27 cellular contexts compared by ENCODE assay signal in genomic region chr1:172425339-172425738, GRCh38. TPM values are rescaled to one million over a fixed set of nuclear protein-coding genes. Genes with fewer than 3 reads are reported as not detected.
A peak's percentile ranks its signal among the peaks of the same experiment; 100 is the strongest.
DNase-seq lines count a peak whose midpoint lies in the region; ATAC-seq, FAIRE-seq and TF ChIP-seq lines count a peak whose summit lies in the region.
"Had no signal": no experiment of that assay in that cellular context is flagged by ENCODE, and none has a peak within 500 bp of the region (broad histone marks: within the 10 kb centered on the region; RNA-seq: fewer than 3 reads in every experiment).

No MANE protein-coding gene starts in this region.

- H3K36me3 ChIP-seq in Panc1 (ENCODE audit: control insufficient read depth, insufficient read depth, low read length) (no peaks in the 10 kb centered on the region), K562 (ENCODE audit: control insufficient read depth, insufficient read depth, low read length) (no peaks in the 10 kb centered on the region)
- H3K36me3 ChIP-seq: BE2C had no signal

- peak; percentile 67 for FAIRE-seq in K562 (lab: Jason Lieb, UNC)
- FAIRE-seq: A549, D721Med, GM12878, GM19239 had no signal

- ATAC-seq in Panc1 (no peak), K562 (peak; percentile 86), HG03280 (IDR thresholded peaks at IDR 0.05; ENCODE audit: unreplicated experiment) (no peak)
- ATAC-seq: A549, GM12878, HCT116 had no signal

- TF ChIP-seq POLR2A in K562 (conservative IDR thresholded peaks at IDR 0.05), result no peak

- no peaks in the 10 kb centered on the region for H3K79me2 ChIP-seq in K562 (ENCODE audit: control insufficient read depth, insufficient read depth, low read length)

- TF ChIP-seq RAD21 in K562 (CRISPR knock-in tag; conservative IDR thresholded peaks at IDR 0.05 in 1 of 2, IDR thresholded peaks at IDR 0.05 in 1 of 2), result no peak

- CTCF ChIA-PET in Panc1 (lab: Charles Lee) (no interaction called here), K562 (lab: Yijun Ruan, JAX; ENCODE audit: low intra/inter-chr PET ratio) (no interaction called here)

- H3K9ac ChIP-seq in K562 (ENCODE audit: insufficient read depth in 1 of 2, low read depth in 2 of 2, low read length in 2 of 2), result no peak overlapping the region
- H3K9ac ChIP-seq: BLaER1 treated with 17β-estradiol and CSF1 and Interleukin-3, amounts not matched to agents 10 nM and 100 nM; GM23248 had no signal

- POLR2A ChIA-PET in Panc1 (lab: Charles Lee), result no interaction called here
- POLR2A ChIA-PET in K562 (lab: Yijun Ruan, JAX), result interaction anchor here (0.5 to 2.1 kb wide), 4 partner anchors 8 to 215 kb away, joined by 3 to 6 read pairs (median 4); partner anchors contain the start of gene SUCO

- H3K4me1 ChIP-seq in Panc1 (ENCODE audit: control insufficient read depth, insufficient read depth, low read length), result peaks cover 4% of the 10 kb centered on the region; the same call in 1 of the 2 replicates
- peaks cover 0 to 19% of the 10 kb centered on the region in 2 experiments; a peak in 2 of 5 replicates for H3K4me1 ChIP-seq in K562 (replicated peaks in 1 of 2; ENCODE audit: control insufficient read depth in 2 of 2, insufficient read depth in 2 of 2, low read length in 2 of 2)
- H3K4me1 ChIP-seq: A549, BE2C had no signal

- H2AFZ ChIP-seq in K562 (ENCODE audit: low read depth, low read length), result no peak overlapping the region
- H2AFZ ChIP-seq: GM23248 had no signal

- TF ChIP-seq EP300 in K562 (IDR thresholded peaks at IDR 0.05; ENCODE audit: low read length), result peak; percentile 44; the same call in 1 of the 2 replicates

- TF ChIP-seq CTCF in Panc1 (IDR thresholded peaks at IDR 0.05) (no peak), K562 (IDR thresholded peaks at IDR 0.05 in 2 of 3, conservative IDR thresholded peaks at IDR 0.05 in 1 of 3; ENCODE audit: insufficient read depth in 2 of 3, low read depth in 1 of 3, low read length in 3 of 3) (no peak; a peak in 1 of 6 replicates)

- no peaks in the 10 kb centered on the region for H3K9me1 ChIP-seq in K562 (ENCODE audit: control insufficient read depth, insufficient read depth, low read length)

- in situ Hi-C loops in Panc1 (cut with HindIII; ENCODE audit: low pct_unique_long_range_greater_than_20kb, low sequenced_read_pairs), result no loop called here
- in situ Hi-C loops in K562 (cut with MboI), result no loop called here

- H4K20me1 ChIP-seq in K562 (replicated peaks; ENCODE audit: control insufficient read depth, insufficient read depth, low read length), result no peaks in the 10 kb centered on the region

- H3K4me2 ChIP-seq in K562 (ENCODE audit: insufficient read depth, low read length), result no peak overlapping the region
- H3K4me2 ChIP-seq: A549; BLaER1 treated with 17β-estradiol and CSF1 and Interleukin-3, amounts not matched to agents 10 nM and 100 nM had no signal

- 16% methylated on average over 3 of the region's 3 CpGs for WGBS in K562 (ENCODE audit: insufficient coverage, low coverage, missing lambda C conversion rate)

- DNase-seq in HUDEP-2 (lab: John Stamatoyannopoulos, UW; ENCODE audit: unreplicated experiment in 76 of 76) (peak in 63 of 76 experiments; percentile 4 to 80 (median 44)), Panc1 (ENCODE audit: low read depth, low spot score) (no peak), K562 (ENCODE audit: extremely low read depth in 1 of 4, low spot score in 3 of 4) (peak; percentile 52 to 82 (median 70)), myocyte (ENCODE audit: low read depth) (peak; percentile 21), activated T-cell treated with anti-CD3 and anti-CD28 coated beads for 4 hours (no peak)
- no peak for DNase-seq in activated CD4-positive, CD25-positive, alpha-beta regulatory T cell treated with anti-CD3 and anti-CD28 coated beads, Interleukin-2, amount 50 U/mL, for 72 hours
- DNase-seq: 8988T; ACHN; AML-193; BE2C; CD4-positive, alpha-beta T cell; CD8-positive, alpha-beta memory T cell; DMS 273 treated with DMSO at 0.1 percent for 48 hours; DMS79; EL; GDM1; GM23248; H9 had no signal

- intact Hi-C loops in Panc1 (cut with micrococcal nuclease; ENCODE audit: unreplicated experiment) (loop anchor here (5.0 kb wide), 1 partner anchor 423 kb away; no protein-coding TSS in a partner anchor), K562 (cut with micrococcal nuclease) (loop anchor here (10.0 kb wide), 2 partner anchors 779 to 781 kb away; partner anchors contain the start of gene TNFSF4)

- no TSS peak for BruUV-seq in Panc1 (replicated peaks; lab: Mats Ljungman, UMichigan)
- BruUV-seq in K562 (replicated peaks; lab: Mats Ljungman, UMichigan), result no TSS peak

- H3K27ac ChIP-seq in Panc1 (ENCODE audit: low read length) (0 out of 2 replicates have a peak overlapping the region, but pooled peaks have one; percentile 15), K562 (ENCODE audit: extremely low read depth, low read depth, low read length) (no peak overlapping the region)
- H3K27ac ChIP-seq: A549; BLaER1 treated with 17β-estradiol and CSF1 and Interleukin-3, amounts not matched to agents 10 nM and 100 nM; GM23248 had no signal

- H3K9me3 ChIP-seq in Panc1 (ENCODE audit: control insufficient read depth, insufficient read depth, low read depth, low read length) (no peaks in the 10 kb centered on the region), K562 (replicated peaks; ENCODE audit: control insufficient read depth, insufficient read depth, low read depth, low read length) (no peaks in the 10 kb centered on the region)
- H3K9me3 ChIP-seq: A549; BE2C; BLaER1 treated with 17β-estradiol and CSF1 and Interleukin-3, amounts not matched to agents 10 nM and 100 nM had no signal

- H3K4me3 ChIP-seq in Panc1 (ENCODE audit: low read depth in 2 of 2, low read length in 2 of 2) (no peak overlapping the region), K562 (no peak overlapping the region)
- H3K4me3 ChIP-seq: A549; BLaER1 treated with 17β-estradiol and CSF1 and Interleukin-3, amounts not matched to agents 10 nM and 100 nM; GM12878; GM23248 had no signal

- H3K27me3 ChIP-seq in Panc1 (ENCODE audit: control insufficient read depth, insufficient read depth, low read length) (no peaks in the 10 kb centered on the region), K562 (ENCODE audit: control insufficient read depth in 2 of 2, insufficient read depth in 2 of 2, low read length in 2 of 2) (no peaks in the 10 kb centered on the region)
- H3K27me3 ChIP-seq: BE2C; BLaER1 treated with 17β-estradiol and CSF1 and Interleukin-3, amounts not matched to agents 10 nM and 100 nM had no signal

TF ChIP-seq in K562, 482 proteins besides CTCF, POLR2A, EP300 and RAD21 (continues in another document):
- no peak for TF ChIP-seq ZNF584 (CRISPR knock-in tag; IDR thresholded peaks at IDR 0.05; ENCODE audit: low read depth)
- TF ChIP-seq ETV1 (tag; conservative IDR thresholded peaks at IDR 0.05; ENCODE audit: low read depth), result no peak
- no peak for TF ChIP-seq ARID2 (IDR thresholded peaks at IDR 0.05)

RNA-seq across cellular contexts. Expression of gene C1orf105, which starts 4.9 kb away (rescaled TPM):
- total RNA-seq in Panc1 (2021; ENCODE audit: unreplicated experiment) (not detected), K562 (2014; rRNA removed) (not detected in 2 replicates), K562 (2014; rRNA removed; fragmentation: Illumina TruSeq; extraction: Trizol) (not detected in 2 replicates), K562 (2015; rRNA removed; fragmentation: Illumina TruSeq; extraction: Trizol) (not detected in 2 replicates), K562 (2021) (not detected in 2 replicates), myocyte (133 and 144 TPM in 2 replicates)
- not detected for polyA plus RNA-seq in Panc1 (2012; ENCODE audit: insufficient read length)
- total RNA-seq in K562 (2011; cell fraction: chromatin; rRNA removed; ENCODE audit: low replicate concordance), result not detected in 2 replicates
- not detected in 2 replicates for total RNA-seq in K562 (2011; cell fraction: nucleolus; rRNA removed)
- not detected in 2 replicates for total RNA-seq in K562 (2011; cell fraction: nucleoplasm; rRNA removed)
- polyA plus RNA-seq in K562 (2011; rRNA removed) (0.08 TPM in 1 of 2 replicates, not detected in the other), K562 (2014; fragmentation: Illumina TruSeq; extraction: Trizol) (0.19 TPM in 1 of 2 replicates, not detected in the other), K562 (2014; fragmentation: Nextera tagmentation; extraction: Ambion mirVana) (not detected), K562 (2014; rRNA removed) (not detected in 2 replicates)
- not detected in 2 replicates for polyA plus RNA-seq in K562 (2011; cell fraction: cytosol; rRNA removed)
- not detected in 2 replicates for polyA plus RNA-seq in K562 (2011; cell fraction: nucleus; rRNA removed)
- polyA plus RNA-seq in K562 (2012), result not detected in 2 replicates
- not detected in 2 replicates for polyA minus RNA-seq in K562 (2011; rRNA and poly(A)+ RNA removed)
- polyA minus RNA-seq in K562 (2011; cell fraction: cytosol; rRNA and poly(A)+ RNA removed), result not detected in 2 replicates
- polyA minus RNA-seq in K562 (2011; cell fraction: nucleus; rRNA and poly(A)+ RNA removed), result not detected in 2 replicates
- 35.5 TPM for polyA plus RNA-seq in myocyte (2012)
- total RNA-seq: CD4-positive, alpha-beta T cell; CD8-positive, alpha-beta memory T cell; GM12878; GM23248; H4; H9 had no signal
- polyA plus RNA-seq: CD14-positive monocyte; CD8-positive, alpha-beta memory T cell; GM12878; GM23248 had no signal

RNA-seq across cellular contexts. Expression of gene PIGC, which starts 18.5 kb away (rescaled TPM):
- total RNA-seq in Panc1 (2021; ENCODE audit: unreplicated experiment) (23.6 TPM), K562 (2014; rRNA removed) (30.5 and 34.4 TPM in 2 replicates), K562 (2014; rRNA removed; fragmentation: Illumina TruSeq; extraction: Trizol) (54.7 and 62.1 TPM in 2 replicates), K562 (2015; rRNA removed; fragmentation: Illumina TruSeq; extraction: Trizol) (44.5 and 46.0 TPM in 2 replicates), K562 (2021) (38.9 and 40.3 TPM in 2 replicates), myocyte (21.3 and 25.7 TPM in 2 replicates)
- polyA plus RNA-seq in Panc1 (2012; ENCODE audit: insufficient read length), result 22.0 TPM
- total RNA-seq in K562 (2011; cell fraction: chromatin; rRNA removed; ENCODE audit: low replicate concordance), result 43.3 and 43.8 TPM in 2 replicates
- 42.9 and 48.8 TPM in 2 replicates for total RNA-seq in K562 (2011; cell fraction: nucleolus; rRNA removed)
- 52.9 and 57.7 TPM in 2 replicates for total RNA-seq in K562 (2011; cell fraction: nucleoplasm; rRNA removed)
- polyA plus RNA-seq in K562 (2011; rRNA removed) (59.3 and 60.4 TPM in 2 replicates), K562 (2014; fragmentation: Illumina TruSeq; extraction: Trizol) (56.4 and 59.3 TPM in 2 replicates), K562 (2014; fragmentation: Nextera tagmentation; extraction: Ambion mirVana) (10 to 100 TPM; 92.9 to 97.9 TPM), K562 (2014; rRNA removed) (39.1 and 49.9 TPM in 2 replicates)
- 50.8 and 72.2 TPM in 2 replicates for polyA plus RNA-seq in K562 (2011; cell fraction: cytosol; rRNA removed)
- polyA plus RNA-seq in K562 (2011; cell fraction: nucleus; rRNA removed), result 31.5 and 37.4 TPM in 2 replicates
- 49.3 and 58.4 TPM in 2 replicates for polyA plus RNA-seq in K562 (2012)
- polyA minus RNA-seq in K562 (2011; rRNA and poly(A)+ RNA removed), result 54.5 and 72.3 TPM in 2 replicates
- polyA minus RNA-seq in K562 (2011; cell fraction: cytosol; rRNA and poly(A)+ RNA removed), result 14.7 and 28.0 TPM in 2 replicates
- 22.5 and 45.2 TPM in 2 replicates for polyA minus RNA-seq in K562 (2011; cell fraction: nucleus; rRNA and poly(A)+ RNA removed)
- polyA plus RNA-seq in myocyte (2012), result 17.4 TPM

Comparison
In these comparisons a context has a peak if more than half of its experiments do, and no peak if none do; other contexts are left out.
1. DNase-seq: peak in HUDEP-2 (63 of 76), K562 (4 of 4) and myocyte (single experiment); none in Panc1 (single experiment), activated CD4-positive, CD25-positive, alpha-beta regulatory T cell treated with anti-CD3 and anti-CD28 coated beads, Interleukin-2, amount 50 U/mL, for 72 hours (single experiment) and activated T-cell treated with anti-CD3 and anti-CD28 coated beads for 4 hours (single experiment).
2. RNA of gene C1orf105, which starts 4.9 kb away (total RNA-seq): 133 to 144 TPM in myocyte; not detected in K562 and not detected in Panc1 (single experiment); every median in the first group is over 100 times any median in the second.